In the genomic region with DNA sequence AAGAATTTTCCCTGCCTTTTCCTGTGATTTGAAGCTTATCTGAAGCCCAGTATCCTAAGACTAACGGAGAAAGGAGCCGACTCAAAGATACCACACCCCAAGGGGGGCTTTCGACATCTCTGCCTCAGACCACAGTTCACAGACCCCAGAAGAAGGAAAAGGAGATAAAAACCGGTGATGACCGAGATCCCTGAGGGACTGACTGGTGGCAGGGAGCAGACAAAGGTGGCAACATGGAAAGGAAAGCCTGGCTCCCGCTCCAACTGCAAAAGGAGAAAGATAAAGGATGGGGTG, we compare ENCODE assay signal across 8 cellular contexts. TPM values are rescaled to one million over a fixed set of nuclear protein-coding genes. Genes with fewer than 3 reads are reported as not detected.
DNase-seq lines count a peak whose midpoint lies in the region; ATAC-seq, FAIRE-seq and TF ChIP-seq lines count a peak whose summit lies in the region.

No MANE protein-coding gene starts in this region.

- peaks cover 41% of the 10 kb centered on the region; the same call in 1 of the 2 replicates for H3K79me2 ChIP-seq in KMS-11 (ENCODE audit: insufficient read depth, low read depth)

- H3K9ac ChIP-seq in KMS-11, result peak overlapping the region; percentile 77; the same call in 1 of the 2 replicates

- peaks cover 42% of the 10 kb centered on the region for H3K4me1 ChIP-seq in KMS-11 (ENCODE audit: low read depth, poor library complexity, severe bottlenecking)
- H3K4me1 ChIP-seq in muscle layer of duodenum (ENCODE audit: control insufficient read depth in 1 of 2, insufficient read depth in 2 of 2, low read length in 2 of 2), result peaks cover 11 to 28% of the 10 kb centered on the region in 2 donors

- FAIRE-seq in urothelium cell line (lab: Jason Lieb, UNC), result no peak

- H3K4me2 ChIP-seq in KMS-11, result peak overlapping the region; percentile 93

- H3K9me3 ChIP-seq in muscle layer of duodenum (ENCODE audit: control insufficient read depth in 1 of 2, low read length in 2 of 2), result no peaks in the 10 kb centered on the region

- H3K4me3 ChIP-seq in BJ (ENCODE audit: low read depth, low read length) (peak overlapping the region; percentile 99), KMS-11 (IDR thresholded peaks at IDR 0.05; ENCODE audit: insufficient read depth, low read depth, low read length) (peak overlapping the region; percentile 58), coronary artery (peak overlapping the region; percentile 84), muscle layer of duodenum (ENCODE audit: low read depth in 1 of 2, low read length in 2 of 2) (peak overlapping the region; percentile 89 to 99)

- CTCF ChIA-PET in BJ (lab: Yijun Ruan, JAX), result interaction anchor here (1.0 to 1.1 kb wide), 2 partner anchors 17 to 189 kb away, joined by 3 read pairs; no protein-coding TSS in a partner anchor

- H3K27ac ChIP-seq in KMS-11, result peak overlapping the region; percentile 35; the same call in 1 of the 2 replicates
- peak overlapping the region; percentile 88 to 96 for H3K27ac ChIP-seq in coronary artery
- peak overlapping the region; percentile 99 for H3K27ac ChIP-seq in muscle layer of duodenum (ENCODE audit: low read length)

- H3K36me3 ChIP-seq in BJ (ENCODE audit: control insufficient read depth, insufficient read depth, low read length), result no peaks in the 10 kb centered on the region
- no peaks in the 10 kb centered on the region for H3K36me3 ChIP-seq in KMS-11 (ENCODE audit: insufficient read depth)
- H3K36me3 ChIP-seq in muscle layer of duodenum (ENCODE audit: control insufficient read depth in 1 of 2, insufficient read depth in 2 of 2, low read length in 2 of 2), result peaks cover 0 to under 1% of the 10 kb centered on the region in 2 donors

- TF ChIP-seq CTCF in BJ (IDR thresholded peaks at IDR 0.05; ENCODE audit: insufficient read depth, low read depth, low read length) (no peak), KMS-11 (conservative IDR thresholded peaks at IDR 0.05; ENCODE audit: low read depth, low read length) (no peak), coronary artery (IDR thresholded peaks at IDR 0.05) (no peak)

- H3K27me3 ChIP-seq in BJ (ENCODE audit: control insufficient read depth, insufficient read depth, low read length) (no peaks in the 10 kb centered on the region), KMS-11 (ENCODE audit: insufficient read depth, low read depth) (no peaks in the 10 kb centered on the region), muscle layer of duodenum (ENCODE audit: low read depth, low read length) (no peaks in the 10 kb centered on the region)

- POLR2A ChIA-PET in BJ (lab: Charles Lee), result no interaction called here

- no peak for ATAC-seq in GM19023 (IDR thresholded peaks at IDR 0.05; ENCODE audit: unreplicated experiment)

- DNase-seq in BJ (ENCODE audit: low read depth) (no peak), coronary artery (ENCODE audit: low spot score) (no peak), urothelium cell line (ENCODE audit: low spot score) (no peak), germinal center (ENCODE audit: low spot score) (no peak), NCI-H187 (lab: John Stamatoyannopoulos, UW) (no peak)

- peak overlapping the region; percentile 93 for H2AFZ ChIP-seq in KMS-11 (ENCODE audit: low read depth)

- H4K20me1 ChIP-seq in KMS-11 (ENCODE audit: insufficient read depth), result no peaks in the 10 kb centered on the region

RNA-seq across cellular contexts. Expression of a gene that starts 0.7 kb away (rescaled TPM):
- 22.1 and 37.3 TPM in 2 replicates for polyA plus RNA-seq in BJ (2011; rRNA removed)
- polyA minus RNA-seq in BJ (2011; rRNA and poly(A)+ RNA removed), result 15.0 and 19.1 TPM in 2 replicates

RNA-seq across cellular contexts. Expression of a gene that starts 47.6 kb away (rescaled TPM):
- polyA plus RNA-seq in BJ (2011; rRNA removed), result 177 and 292 TPM in 2 replicates
- polyA minus RNA-seq in BJ (2011; rRNA and poly(A)+ RNA removed), result 91.0 and 134 TPM in 2 replicates

Comparison
In these comparisons a context has a peak if more than half of its experiments do, and no peak if none do; other contexts are left out.
1. H3K27ac ChIP-seq: peak in every context shown above with its lines; median percentile 99 in muscle layer of duodenum; 92 in coronary artery; 35 in KMS-11.